9 cellular contexts compared by ENCODE assay signal in the genomic region with DNA sequence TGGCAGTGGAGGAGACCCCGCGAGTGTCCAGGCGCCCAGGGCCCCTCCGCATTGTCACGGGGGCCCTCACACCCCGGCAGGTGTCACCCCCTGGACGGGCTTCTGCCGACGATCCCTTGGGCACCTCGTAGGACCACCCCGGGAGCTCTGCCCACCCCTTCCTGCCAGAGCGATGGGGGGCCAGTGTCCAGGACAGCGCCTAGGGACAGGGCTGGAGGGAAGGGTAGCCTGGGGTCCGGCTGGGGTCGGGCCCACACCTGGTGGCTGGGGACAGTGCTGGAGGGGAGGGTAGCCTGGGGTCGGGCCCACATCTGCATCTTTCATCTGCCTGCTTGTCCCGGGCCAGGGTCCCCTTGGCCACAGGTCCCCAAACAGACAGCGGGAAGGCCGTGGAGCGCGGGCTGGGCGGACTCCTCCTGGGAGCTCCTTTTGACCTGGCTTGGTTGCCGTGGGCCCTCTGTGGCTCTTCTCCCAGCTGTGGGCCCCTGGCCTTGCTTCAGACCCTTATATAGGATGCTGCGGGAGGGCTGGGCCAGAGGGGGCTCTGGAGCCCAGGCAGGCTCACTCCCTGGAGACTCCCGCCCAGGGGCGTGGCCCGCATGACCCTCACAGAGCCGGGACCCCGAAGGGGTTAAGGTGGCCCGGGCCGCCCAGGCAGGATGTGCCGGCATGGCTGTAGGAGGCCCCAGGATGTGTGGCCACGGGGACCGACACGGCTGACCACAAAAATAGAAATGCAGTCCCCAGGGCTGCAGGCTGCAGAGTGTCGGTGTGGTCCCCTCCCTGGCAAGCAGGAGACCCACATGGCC.
DNase-seq lines count a peak whose midpoint lies in the region; ATAC-seq, FAIRE-seq and TF ChIP-seq lines count a peak whose summit lies in the region.
"Had no signal": no experiment of that assay in that cellular context is flagged by ENCODE, and none has a peak within 500 bp of the region (broad histone marks: within the 10 kb centered on the region; RNA-seq: fewer than 3 reads in every experiment).

No MANE protein-coding gene starts in this region.

- peaks cover 44% of the 10 kb centered on the region for H4K20me1 ChIP-seq in neural progenitor cell (ENCODE audit: low read depth)

- peaks cover 41% of the 10 kb centered on the region for H3F3A ChIP-seq in neural progenitor cell (ENCODE audit: low read depth)

- CTCF ChIA-PET in CD8-positive, alpha-beta memory T cell (lab: Charles Lee): no interaction called here

- peaks cover 32% of the 10 kb centered on the region for H3K79me2 ChIP-seq in neural progenitor cell (ENCODE audit: low read depth)

- H3K27ac Mint-ChIP-seq in CD8-positive, alpha-beta memory T cell: no peak overlapping the region
- no peak overlapping the region for H3K27ac Mint-ChIP-seq in neural progenitor cell

- H3K9me3 Mint-ChIP-seq in CD8-positive, alpha-beta memory T cell: no peaks in the 10 kb centered on the region
- no peaks in the 10 kb centered on the region for H3K9me3 Mint-ChIP-seq in neural progenitor cell

- peak in 1 of 5 donors; percentile 36 for DNase-seq in CD8-positive, alpha-beta memory T cell
- DNase-seq in LNCaP clone FGC (ENCODE audit: low read depth) (no peak), epithelial cell of proximal tubule (ENCODE audit: low read depth) (no peak), neural progenitor cell (ENCODE audit: low spot score) (peak; percentile 73), RCC 7860 (ENCODE audit: low spot score) (no peak), D341Med (ENCODE audit: low spot score) (no peak)

- H3K36me3 ChIP-seq in CD8-positive, alpha-beta memory T cell (ENCODE audit: insufficient read depth, low read length): no peaks in the 10 kb centered on the region
- no peaks in the 10 kb centered on the region for H3K36me3 ChIP-seq in neural progenitor cell

- H3K27ac ChIP-seq in CD8-positive, alpha-beta memory T cell (ENCODE audit: low read depth, low read length): no peak overlapping the region
- H3K27ac ChIP-seq in neural progenitor cell: no peak overlapping the region

- no peak for FAIRE-seq in RCC 7860 (lab: Jason Lieb, UNC)
- FAIRE-seq: K562 had no signal

- H3K9ac ChIP-seq in neural progenitor cell: peak overlapping the region; percentile 78

- TF ChIP-seq CTCF in LNCaP clone FGC (IDR thresholded peaks at IDR 0.05; ENCODE audit: control insufficient read depth, extremely low read depth, insufficient read depth) (no peak), epithelial cell of proximal tubule (conservative IDR thresholded peaks at IDR 0.05; ENCODE audit: low read depth, low read length) (no peak), neural progenitor cell (IDR thresholded peaks at IDR 0.05) (no peak)

- H3K4me1 Mint-ChIP-seq in CD8-positive, alpha-beta memory T cell: peaks cover 2 to 19% (median 6%) of the 10 kb centered on the region in 3 donors
- peaks cover 50% of the 10 kb centered on the region for H3K4me1 Mint-ChIP-seq in neural progenitor cell

- ATAC-seq in GM19324 (IDR thresholded peaks at IDR 0.05; ENCODE audit: low FRiP score, unreplicated experiment): no peak
- ATAC-seq in GM21447 (IDR thresholded peaks at IDR 0.05; ENCODE audit: unreplicated experiment): no peak

- H3K4me3 ChIP-seq in CD8-positive, alpha-beta memory T cell (ENCODE audit: low read length): no peak overlapping the region
- H3K4me3 ChIP-seq in LNCaP clone FGC (ENCODE audit: low read depth, low read length) (peak overlapping the region; percentile 66), epithelial cell of proximal tubule (ENCODE audit: low read depth, low read length) (peak overlapping the region; percentile 82), neural progenitor cell (peak overlapping the region; percentile 96)
- H3K4me3 ChIP-seq: K562 had no signal

- POLR2A ChIA-PET in CD8-positive, alpha-beta memory T cell (lab: Charles Lee): no interaction called here

- no peaks in the 10 kb centered on the region for H3K9me3 ChIP-seq in CD8-positive, alpha-beta memory T cell (ENCODE audit: low read length)
- no peaks in the 10 kb centered on the region for H3K9me3 ChIP-seq in neural progenitor cell (ENCODE audit: low read depth)

- peak overlapping the region; percentile 81 for H3K4me2 ChIP-seq in neural progenitor cell

- H3K27me3 Mint-ChIP-seq in CD8-positive, alpha-beta memory T cell: peaks cover 12 to 28% of the 10 kb centered on the region in 2 donors
- peaks cover 12% of the 10 kb centered on the region for H3K27me3 Mint-ChIP-seq in neural progenitor cell (ENCODE audit: insufficient read depth, low read depth)

- no peaks in the 10 kb centered on the region for H3K36me3 Mint-ChIP-seq in CD8-positive, alpha-beta memory T cell
- peaks cover 9% of the 10 kb centered on the region for H3K36me3 Mint-ChIP-seq in neural progenitor cell

- H2AFZ ChIP-seq in neural progenitor cell (replicated peaks): no peak overlapping the region

- H3K4me3 Mint-ChIP-seq in CD8-positive, alpha-beta memory T cell: peak overlapping the region in 5 of 7 donors; percentile 12 to 51 (median 43)
- H3K4me3 Mint-ChIP-seq in neural progenitor cell: peak overlapping the region; percentile 84

- H3K27me3 ChIP-seq in CD8-positive, alpha-beta memory T cell (ENCODE audit: insufficient read depth, low read length, poor library complexity, severe bottlenecking): peaks cover 11% of the 10 kb centered on the region
- H3K27me3 ChIP-seq in neural progenitor cell: peaks cover 8% of the 10 kb centered on the region

- H3K4me1 ChIP-seq in CD8-positive, alpha-beta memory T cell (ENCODE audit: insufficient read depth, low read length): peaks cover 8% of the 10 kb centered on the region
- peaks cover 49% of the 10 kb centered on the region for H3K4me1 ChIP-seq in neural progenitor cell
